19 cellular contexts compared by ENCODE assay signal in the genomic region with DNA sequence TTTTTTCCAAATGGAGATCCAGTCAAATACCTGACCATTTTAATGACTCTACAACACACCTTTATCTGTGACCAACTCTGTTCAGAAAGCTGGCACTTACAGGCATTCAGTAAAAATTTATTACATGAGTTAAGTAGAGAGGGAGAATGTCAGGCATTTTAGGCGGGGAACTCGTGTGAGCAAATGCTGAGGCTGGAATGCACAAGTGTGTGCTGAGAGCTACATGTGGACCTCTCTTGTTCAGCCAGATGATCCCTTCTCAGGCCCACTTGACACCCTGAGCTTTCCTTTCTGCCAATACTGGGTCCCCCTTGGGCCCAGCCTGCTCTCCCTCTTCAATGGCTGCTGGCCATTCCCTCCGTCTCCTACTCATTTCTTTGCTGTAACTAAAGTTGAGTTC.
"Had no signal": no experiment of that assay in that cellular context is flagged by ENCODE, and none has a peak within 500 bp of the region (broad histone marks: within the 10 kb centered on the region; RNA-seq: fewer than 3 reads in every experiment).

No MANE protein-coding gene starts in this region.

- H3K27me3 Mint-ChIP-seq: central memory CD8-positive, alpha-beta T cell; memory B cell; naive thymus-derived CD8-positive, alpha-beta T cell had no signal

- H3K4me1 Mint-ChIP-seq: central memory CD8-positive, alpha-beta T cell; neural progenitor cell had no signal

- H3K27me3 ChIP-seq: dorsolateral prefrontal cortex, heart left ventricle, neural progenitor cell, ovary, right atrium auricular region, suprapubic skin, tibial artery had no signal

- DNase-seq: cortex of kidney; dorsolateral prefrontal cortex; effector CD8-positive, alpha-beta T cell; heart left ventricle; hippocampal formation; left colon; naive thymus-derived CD8-positive, alpha-beta T cell; nucleus accumbens; ovary; stimulated activated CD4-positive, alpha-beta T cell treated with anti-CD3 and anti-CD28 coated beads, Interleukin-2, amount 100 ng/mL, for 48 hours; stimulated activated naive CD8-positive, alpha-beta T cell treated with anti-CD3 and anti-CD28 coated beads, Interleukin-15, Interleukin-2, amounts not matched to agents 100 U/mL and 50 U/mL, for 24 hours; tibial artery had no signal

- H3K4me1 ChIP-seq: neural progenitor cell had no signal

- H3K9me3 ChIP-seq: heart left ventricle, ovary, right atrium auricular region, suprapubic skin, tibial artery had no signal

- H3K27ac ChIP-seq: dorsolateral prefrontal cortex, heart left ventricle, neural progenitor cell, ovary, right atrium auricular region, suprapubic skin, tibial artery had no signal

- H3K9me3 Mint-ChIP-seq: central memory CD8-positive, alpha-beta T cell; memory B cell; naive thymus-derived CD8-positive, alpha-beta T cell; neural progenitor cell had no signal

- H3K27ac Mint-ChIP-seq: memory B cell; naive thymus-derived CD8-positive, alpha-beta T cell; neural progenitor cell had no signal

- H3K36me3 ChIP-seq: ovary had no signal

- H3K4me3 Mint-ChIP-seq: central memory CD8-positive, alpha-beta T cell; memory B cell; naive thymus-derived CD8-positive, alpha-beta T cell; neural progenitor cell had no signal

- H3K4me3 ChIP-seq: dorsolateral prefrontal cortex, heart left ventricle, neural progenitor cell, ovary, right atrium auricular region, smooth muscle cell, suprapubic skin, tibial artery had no signal

- ATAC-seq: esophagus mucosa; heart left ventricle; left colon; naive thymus-derived CD8-positive, alpha-beta T cell; stimulated activated naive CD8-positive, alpha-beta T cell treated with anti-CD3 and anti-CD28 coated beads, Interleukin-15, Interleukin-2, amounts not matched to agents 100 U/mL and 50 U/mL, for 24 hours had no signal
